8 cellular contexts compared by ENCODE assay signal in genomic region chr6:28136585-28137457, GRCh38. TPM values are rescaled to one million over a fixed set of nuclear protein-coding genes. Genes with fewer than 3 reads are reported as not detected.
DNase-seq lines count a peak whose midpoint lies in the region; ATAC-seq and TF ChIP-seq lines count a peak whose summit lies in the region.

No MANE protein-coding gene starts in this region.

- peaks cover 9 to 24% of the 10 kb centered on the region in 2 donors for H3K36me3 Mint-ChIP-seq in activated naive CD4-positive, alpha-beta T cell treated with anti-CD3 and anti-CD28 coated beads, Interleukin-2, amount 50 U/mL, for 72 hours

- peak overlapping the region; percentile 88 for H3K4me3 ChIP-seq in SK-N-MC

- H3K27ac ChIP-seq in SK-N-MC: peak overlapping the region; percentile 82
- peak overlapping the region; percentile 89 for H3K27ac ChIP-seq in temporal lobe (ENCODE audit: low read depth, low read length)

- CTCF ChIA-PET in HEK293T (lab: Yijun Ruan, JAX): interaction anchor here (0.6 kb wide), 1 partner anchor 927 kb away, joined by 3 read pairs; no protein-coding TSS in a partner anchor

- peak overlapping the region; percentile 93 for H3K9ac ChIP-seq in SK-N-MC (ENCODE audit: insufficient read length)

- peak; percentile 52 to 56 for ATAC-seq in activated naive CD4-positive, alpha-beta T cell treated with anti-CD3 and anti-CD28 coated beads, Interleukin-2, amount 50 U/mL, for 72 hours

- POLR2A ChIA-PET in HEK293T (lab: Yijun Ruan, JAX): interaction anchor here (0.6 to 3.9 kb wide), 32 partner anchors 10 to 1428 kb away, joined by 3 to 41 read pairs (median 4); partner anchors contain the start of genes PGBD1, ZKSCAN4, ZSCAN16 and ZSCAN26

- peaks cover 17% of the 10 kb centered on the region for H3K36me3 ChIP-seq in SK-N-MC (ENCODE audit: insufficient read depth, low read length)

- H3K9me3 Mint-ChIP-seq in activated naive CD4-positive, alpha-beta T cell treated with anti-CD3 and anti-CD28 coated beads, Interleukin-2, amount 50 U/mL, for 72 hours: no peaks in the 10 kb centered on the region

- H3K27ac Mint-ChIP-seq in activated naive CD4-positive, alpha-beta T cell treated with anti-CD3 and anti-CD28 coated beads, Interleukin-2, amount 50 U/mL, for 72 hours: peak overlapping the region; percentile 96 to 98

- DNase-seq in GF-D8 (lab: John Stamatoyannopoulos, UW) (peak; percentile 76), HEK293T (ENCODE audit: extremely low spot score) (peak; percentile 71), MV-4-11 (lab: John Stamatoyannopoulos, UW) (peak; percentile 86), SK-N-MC (ENCODE audit: low read depth, low spot score) (peak; percentile 75), glomerular endothelial cell (ENCODE audit: extremely low read depth, low read depth, low spot score) (peak; percentile 88), occipital lobe (lab: John Stamatoyannopoulos, UW) (peak; percentile 87)
- DNase-seq in activated naive CD4-positive, alpha-beta T cell treated with anti-CD3 and anti-CD28 coated beads, Interleukin-2, amount 50 U/mL, for 72 hours (ENCODE audit: low spot score in 2 of 2): peak; percentile 78 to 84

- H3K9me3 ChIP-seq in SK-N-MC (ENCODE audit: low read depth, low read length): no peaks in the 10 kb centered on the region

TF ChIP-seq in HEK293T, 16 proteins besides CTCF, POLR2A, EP300 and RAD21:
- TF ChIP-seq SUZ12 (IDR thresholded peaks at IDR 0.05) (no peak), NFRKB (IDR thresholded peaks at IDR 0.05) (peak; percentile 25; the same call in 1 of the 2 replicates), LEF1 (IDR thresholded peaks at IDR 0.05; ENCODE audit: borderline replicate concordance) (no peak), FOXM1 (IDR thresholded peaks at IDR 0.05; ENCODE audit: borderline replicate concordance) (peak; percentile 92), CTBP1 (IDR thresholded peaks at IDR 0.05; ENCODE audit: borderline replicate concordance) (peak; percentile 85; the same call in 1 of the 2 replicates), L3MBTL2 (conservative IDR thresholded peaks at IDR 0.05) (peak; percentile 87), FOXA1 (IDR thresholded peaks at IDR 0.05) (no peak), FOXK2 (IDR thresholded peaks at IDR 0.05) (no peak), ZNF384 (IDR thresholded peaks at IDR 0.05) (no peak), PKNOX1 (IDR thresholded peaks at IDR 0.05) (no peak), TARDBP (IDR thresholded peaks at IDR 0.05) (no peak), ELF4 (IDR thresholded peaks at IDR 0.05) (peak; percentile 63), HDGF (IDR thresholded peaks at IDR 0.05; ENCODE audit: borderline replicate concordance) (no peak), BHLHE40 (IDR thresholded peaks at IDR 0.05; ENCODE audit: borderline replicate concordance) (no peak), SP1 (IDR thresholded peaks at IDR 0.05) (no peak), ARNT (IDR thresholded peaks at IDR 0.05) (no peak)

RNA-seq across cellular contexts. Expression of gene ZKSCAN8, which starts 4.9 kb away (rescaled TPM):
- total RNA-seq in activated naive CD4-positive, alpha-beta T cell treated with anti-CD3 and anti-CD28 coated beads, Interleukin-2, amount 50 U/mL, for 72 hours: 10 to 100 TPM; 21.7 to 26.0 TPM
- 9.1 and 15.1 TPM in 2 replicates for total RNA-seq in glomerular endothelial cell
- 28.2 TPM for total RNA-seq in occipital lobe
- total RNA-seq in temporal lobe: 22.9 TPM

RNA-seq across cellular contexts. Expression of gene ZSCAN16, which starts 12.4 kb away (rescaled TPM):
- 1 to 10 TPM; 3.3 to 3.5 TPM for total RNA-seq in activated naive CD4-positive, alpha-beta T cell treated with anti-CD3 and anti-CD28 coated beads, Interleukin-2, amount 50 U/mL, for 72 hours
- 4.3 and 6.0 TPM in 2 replicates for total RNA-seq in glomerular endothelial cell
- total RNA-seq in occipital lobe: 14.7 TPM
- 6.9 TPM for total RNA-seq in temporal lobe

RNA-seq across cellular contexts. Expression of gene ZNF165, which starts 56.5 kb away (rescaled TPM):
- 10 to 100 TPM in 1 of 2 donors, 1 to 10 TPM in 1; 2.1 to 35.7 TPM for total RNA-seq in activated naive CD4-positive, alpha-beta T cell treated with anti-CD3 and anti-CD28 coated beads, Interleukin-2, amount 50 U/mL, for 72 hours
- total RNA-seq in glomerular endothelial cell: 0.23 and 0.97 TPM in 2 replicates
- total RNA-seq in occipital lobe: 0.62 TPM
- 0.49 TPM for total RNA-seq in temporal lobe

Comparison
In these comparisons a context has a peak if more than half of its experiments do, and no peak if none do; other contexts are left out.
1. Peak in every context shown above with its lines: DNase-seq, ATAC-seq, H3K4me3 ChIP-seq and H3K27ac ChIP-seq.